In genomic region chr1:230631477-230631876, GRCh38 we compare ENCODE assay signal across 24 cellular contexts.
"Had no signal": no experiment of that assay in that cellular context is flagged by ENCODE, and none has a peak within 500 bp of the region (broad histone marks: within the 10 kb centered on the region; RNA-seq: fewer than 3 reads in every experiment).

No MANE protein-coding gene starts in this region.

- H3K4me1 ChIP-seq: stomach, suprapubic skin, testis, thyroid gland, tibial artery, tibial nerve, transverse colon, upper lobe of left lung, upper lobe of right lung, uterus, vagina had no signal

- H3K27me3 ChIP-seq: testis, thyroid gland, tibial nerve, transverse colon, upper lobe of left lung, upper lobe of right lung, uterus, vagina had no signal

- H3K27ac ChIP-seq: stomach, suprapubic skin, testis, thoracic aorta, thyroid gland, tibial artery, tibial nerve, transverse colon, upper lobe of left lung, upper lobe of right lung, uterus, vagina had no signal

- FAIRE-seq: urothelium cell line had no signal

- DNase-seq: stimulated activated CD4-positive, alpha-beta T cell treated with anti-CD3 and anti-CD28 coated beads, Interleukin-2, amount 100 ng/mL, for 48 hours; stimulated activated CD4-positive, alpha-beta T cell treated with anti-CD3 and anti-CD28 coated beads, Interleukin-4, amount 100 ng/mL, for 1 hour; stimulated activated CD4-positive, alpha-beta T cell treated with anti-CD3 and anti-CD28 coated beads, Interleukin-4, amount 100 ng/mL, for 24 hours; stimulated activated CD4-positive, alpha-beta T cell treated with anti-CD3 and anti-CD28 coated beads, Interleukin-4, amount 100 ng/mL, for 4 hours; stimulated activated CD8-positive, alpha-beta memory T cell treated with anti-CD3 and anti-CD28 coated beads, Interleukin-4, amount 100 ng/mL, for 48 hours; stimulated activated naive B cell treated with anti-CD40 and anti-IgM and Interleukin-4, amounts not matched to agents 10 μg/mL and 1 μg/mL and 100 μg/mL, for 72 hours; stimulated activated naive CD4-positive, alpha-beta T cell; stimulated activated naive CD4-positive, alpha-beta T cell treated with Interleukin-2 at 50 U/mL for 16 hours; stimulated activated naive CD8-positive, alpha-beta T cell treated with anti-CD3 and anti-CD28 coated beads, Interleukin-15, amount 100 ng/mL, for 72 hours; stimulated activated naive CD8-positive, alpha-beta T cell treated with anti-CD3 and anti-CD28 coated beads, Interleukin-15, Interleukin-2, amounts not matched to agents 100 U/mL and 50 U/mL, for 24 hours; stomach; testis; thyroid gland; tibial artery; transverse colon; trophoblast cell; upper lobe of left lung; upper lobe of right lung; uterus had no signal

- ATAC-seq: stimulated activated naive CD8-positive, alpha-beta T cell treated with anti-CD3 and anti-CD28 coated beads, Interleukin-15, Interleukin-2, amounts not matched to agents 100 U/mL and 50 U/mL, for 24 hours had no signal

- H3K4me3 ChIP-seq: stomach, suprapubic skin, testis, thoracic aorta, thyroid gland, tibial artery, tibial nerve, transverse colon, upper lobe of left lung, upper lobe of right lung, uterus, vagina had no signal

- H3K36me3 ChIP-seq: stomach, suprapubic skin, thoracic aorta, thyroid gland, tibial artery, tibial nerve, transverse colon, upper lobe of left lung, upper lobe of right lung, uterus, vagina had no signal

- H3K9me3 ChIP-seq: stomach, suprapubic skin, testis, thoracic aorta, thyroid gland, tibial artery, tibial nerve, transverse colon, upper lobe of left lung, upper lobe of right lung, uterus, vagina had no signal
